Comparison of ENCODE assay signal across 15 cellular contexts in genomic region chr9:99197124-99197630, GRCh38.
"Had no signal": no experiment of that assay in that cellular context is flagged by ENCODE, and none has a peak within 500 bp of the region (broad histone marks: within the 10 kb centered on the region; RNA-seq: fewer than 3 reads in every experiment).

No MANE protein-coding gene starts in this region.

- H3K4me3 ChIP-seq: colonic mucosa, gastrocnemius medialis, left ventricle myocardium inferior, neural progenitor cell, ovary, testis had no signal

- H3K27ac Mint-ChIP-seq: activated CD8-positive, alpha-beta T cell treated with anti-CD3 and anti-CD28 coated beads for 36 hours; activated naive CD8-positive, alpha-beta T cell treated with anti-CD3 and anti-CD28 coated beads, Interleukin-2, amount 10 ng/mL, durations not matched to agents 7 days and 5 days; activated T-cell treated with anti-CD3 and anti-CD28 coated beads, Interleukin-2, amount 50 U/mL, for 72 hours; neural progenitor cell had no signal

- H3K4me2 ChIP-seq: neural progenitor cell had no signal

- H3K9ac ChIP-seq: neural progenitor cell had no signal

- H3K27me3 ChIP-seq: colonic mucosa, gastrocnemius medialis, neural progenitor cell, ovary, testis had no signal

- DNase-seq: activated CD8-positive, alpha-beta memory T cell treated with anti-CD3 and anti-CD28 coated beads, Interleukin-2, amount 50 U/mL, for 4 hours; activated CD8-positive, alpha-beta T cell treated with anti-CD3 and anti-CD28 coated beads for 36 hours; activated naive CD8-positive, alpha-beta T cell treated with anti-CD3 and anti-CD28 coated beads, Interleukin-2, amount 10 ng/mL, durations not matched to agents 7 days and 5 days; activated T-cell treated with anti-CD3 and anti-CD28 coated beads, Interleukin-2, amount 50 U/mL, for 72 hours; aorta; colonic mucosa; gastrocnemius medialis; kidney; left ventricle myocardium inferior; ovary; stimulated activated CD4-positive, alpha-beta T cell treated with anti-CD3 and anti-CD28 coated beads, Interleukin-12 subunit alpha, Interleukin-12 subunit beta, amount 100 ng/mL, for 4 hours; stimulated activated naive CD8-positive, alpha-beta T cell treated with anti-CD3 and anti-CD28 coated beads, Interleukin-15, Interleukin-2, amounts not matched to agents 100 U/mL and 50 U/mL, for 24 hours; T-helper 9 cell; testis had no signal

- H3K27ac ChIP-seq: colonic mucosa, gastrocnemius medialis, left ventricle myocardium inferior, neural progenitor cell, ovary, testis had no signal

- ATAC-seq: activated CD8-positive, alpha-beta T cell treated with anti-CD3 and anti-CD28 coated beads for 36 hours; activated T-cell treated with anti-CD3 and anti-CD28 coated beads, Interleukin-2, amount 50 U/mL, for 72 hours; gastrocnemius medialis; stimulated activated naive CD8-positive, alpha-beta T cell treated with anti-CD3 and anti-CD28 coated beads, Interleukin-15, Interleukin-2, amounts not matched to agents 100 U/mL and 50 U/mL, for 24 hours had no signal

- H3K4me3 Mint-ChIP-seq: activated CD8-positive, alpha-beta T cell treated with anti-CD3 and anti-CD28 coated beads for 36 hours; activated naive CD8-positive, alpha-beta T cell treated with anti-CD3 and anti-CD28 coated beads, Interleukin-2, amount 10 ng/mL, durations not matched to agents 7 days and 5 days; activated T-cell treated with anti-CD3 and anti-CD28 coated beads, Interleukin-2, amount 50 U/mL, for 72 hours; neural progenitor cell had no signal

- H3K9me3 Mint-ChIP-seq: activated naive CD8-positive, alpha-beta T cell treated with anti-CD3 and anti-CD28 coated beads, Interleukin-2, amount 10 ng/mL, durations not matched to agents 7 days and 5 days had no signal

- H3K4me1 ChIP-seq: colonic mucosa, gastrocnemius medialis, left ventricle myocardium inferior, testis had no signal

- H3K9me3 ChIP-seq: colonic mucosa, gastrocnemius medialis, left ventricle myocardium inferior, ovary, testis had no signal

- H3K36me3 ChIP-seq: colonic mucosa, gastrocnemius medialis, left ventricle myocardium inferior, neural progenitor cell, ovary had no signal
